Comparison of ENCODE assay signal across 8 cellular contexts in the genomic region with DNA sequence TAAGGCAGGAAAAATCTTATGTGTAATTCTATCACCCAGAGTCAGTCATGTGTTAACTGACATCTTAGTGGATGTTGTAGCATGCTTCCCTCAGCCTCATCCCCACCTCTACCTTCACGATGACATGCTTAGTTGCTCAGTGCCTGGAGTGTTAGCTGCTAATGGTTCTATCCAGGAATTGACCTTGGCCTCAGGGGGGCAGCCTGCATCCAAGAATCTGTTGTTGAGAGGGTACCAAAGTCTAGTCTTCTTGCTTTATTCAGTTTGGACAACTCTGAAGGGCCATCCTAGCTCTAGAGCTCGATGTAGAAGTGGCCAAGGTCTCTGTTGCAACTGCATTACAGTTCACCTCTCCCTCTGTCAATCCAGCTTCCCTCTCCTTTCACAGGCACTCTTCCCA.
DNase-seq lines count a peak whose midpoint lies in the region; ATAC-seq and TF ChIP-seq lines count a peak whose summit lies in the region.

No MANE protein-coding gene starts in this region.

- H3K27me3 ChIP-seq in esophagus muscularis mucosa (no peaks in the 10 kb centered on the region), prostate gland (replicated peaks; ENCODE audit: insufficient read depth) (no peaks in the 10 kb centered on the region)
- H3K27me3 ChIP-seq in CD4-positive, alpha-beta memory T cell (ENCODE audit: insufficient read depth, low read length): no peaks in the 10 kb centered on the region

- BruUV-seq in OCI-LY7 (replicated peaks; lab: Mats Ljungman, UMichigan): no TSS peak

- no peaks in the 10 kb centered on the region for H3K9me2 ChIP-seq in OCI-LY7 (ENCODE audit: insufficient read depth, low read length)

- no peak for ATAC-seq in activated CD8-positive, alpha-beta T cell treated with anti-CD3 and anti-CD28 coated beads for 36 hours
- no peak for ATAC-seq in activated CD8-positive, alpha-beta T cell treated with anti-CD3 and anti-CD28 coated beads, Interleukin-2, amount 10 ng/mL, durations not matched to agents 7 days and 5 days
- no peak for ATAC-seq in HG03378 (IDR thresholded peaks at IDR 0.05; ENCODE audit: unreplicated experiment)

- H3K9me3 Mint-ChIP-seq in activated CD8-positive, alpha-beta T cell treated with anti-CD3 and anti-CD28 coated beads for 36 hours: no peaks in the 10 kb centered on the region
- no peaks in the 10 kb centered on the region for H3K9me3 Mint-ChIP-seq in activated CD8-positive, alpha-beta T cell treated with anti-CD3 and anti-CD28 coated beads, Interleukin-2, amount 10 ng/mL, durations not matched to agents 7 days and 5 days (ENCODE audit: insufficient read depth)
- peaks cover 0 to 10% (median 0%) of the 10 kb centered on the region in 8 donors for H3K9me3 Mint-ChIP-seq in CD4-positive, alpha-beta memory T cell

- H3K27ac Mint-ChIP-seq in activated CD8-positive, alpha-beta T cell treated with anti-CD3 and anti-CD28 coated beads for 36 hours: no peak overlapping the region
- no peak overlapping the region for H3K27ac Mint-ChIP-seq in activated CD8-positive, alpha-beta T cell treated with anti-CD3 and anti-CD28 coated beads, Interleukin-2, amount 10 ng/mL, durations not matched to agents 7 days and 5 days
- peak overlapping the region in 1 of 7 donors; percentile 53 for H3K27ac Mint-ChIP-seq in CD4-positive, alpha-beta memory T cell

- TF ChIP-seq POLR2A in esophagus muscularis mucosa (IDR thresholded peaks at IDR 0.05; ENCODE audit: low read depth) (no peak), prostate gland (IDR thresholded peaks at IDR 0.05) (no peak)

- no peaks in the 10 kb centered on the region for H3K36me3 ChIP-seq in OCI-LY7 (ENCODE audit: insufficient read depth, low read length)
- H3K36me3 ChIP-seq in esophagus muscularis mucosa: no peaks in the 10 kb centered on the region
- no peaks in the 10 kb centered on the region for H3K36me3 ChIP-seq in CD4-positive, alpha-beta memory T cell (ENCODE audit: insufficient read depth, low read length)
- no peaks in the 10 kb centered on the region for H3K36me3 ChIP-seq in prostate gland

- H3K4me3 ChIP-seq in OCI-LY7 (ENCODE audit: low read depth, low read length, poor library complexity, severe bottlenecking): no peak overlapping the region
- H3K4me3 ChIP-seq in esophagus muscularis mucosa: no peak overlapping the region
- no peak overlapping the region for H3K4me3 ChIP-seq in CD4-positive, alpha-beta memory T cell (ENCODE audit: low read length in 2 of 2)
- no peak overlapping the region for H3K4me3 ChIP-seq in prostate gland

- CTCF ChIA-PET in activated CD8-positive, alpha-beta T cell treated with anti-CD3 and anti-CD28 coated beads for 36 hours (lab: Charles Lee): interaction anchor here (0.9 to 3.3 kb wide), 6 partner anchors 9 to 528 kb away, joined by 3 to 10 read pairs (median 4); no protein-coding TSS in a partner anchor
- CTCF ChIA-PET in activated CD8-positive, alpha-beta T cell treated with anti-CD3 and anti-CD28 coated beads, Interleukin-2, amount 10 ng/mL, durations not matched to agents 7 days and 5 days (lab: Charles Lee): interaction anchor here (1.2 kb wide), 1 partner anchor 70 kb away, joined by 3 read pairs; no protein-coding TSS in a partner anchor
- CTCF ChIA-PET in OCI-LY7 (lab: Charles Lee; ENCODE audit: unreplicated experiment): no interaction called here
- CTCF ChIA-PET in CD4-positive, alpha-beta memory T cell (lab: Charles Lee; ENCODE audit: partially characterized antibody): no interaction called here

- H3K9me3 ChIP-seq in OCI-LY7 (ENCODE audit: low read length) (no peaks in the 10 kb centered on the region), esophagus muscularis mucosa (no peaks in the 10 kb centered on the region), prostate gland (no peaks in the 10 kb centered on the region)
- H3K9me3 ChIP-seq in CD4-positive, alpha-beta memory T cell (ENCODE audit: control insufficient read depth in 1 of 2, low read length in 2 of 2): no peaks in the 10 kb centered on the region

- H3K4me1 Mint-ChIP-seq in activated CD8-positive, alpha-beta T cell treated with anti-CD3 and anti-CD28 coated beads for 36 hours (ENCODE audit: low read depth): no peaks in the 10 kb centered on the region
- no peaks in the 10 kb centered on the region for H3K4me1 Mint-ChIP-seq in activated CD8-positive, alpha-beta T cell treated with anti-CD3 and anti-CD28 coated beads, Interleukin-2, amount 10 ng/mL, durations not matched to agents 7 days and 5 days (ENCODE audit: low read depth)
- no peaks in the 10 kb centered on the region for H3K4me1 Mint-ChIP-seq in CD4-positive, alpha-beta memory T cell

- H3K27me3 Mint-ChIP-seq in activated CD8-positive, alpha-beta T cell treated with anti-CD3 and anti-CD28 coated beads for 36 hours: no peaks in the 10 kb centered on the region
- H3K27me3 Mint-ChIP-seq in activated CD8-positive, alpha-beta T cell treated with anti-CD3 and anti-CD28 coated beads, Interleukin-2, amount 10 ng/mL, durations not matched to agents 7 days and 5 days (ENCODE audit: low read depth): no peaks in the 10 kb centered on the region
- no peaks in the 10 kb centered on the region for H3K27me3 Mint-ChIP-seq in CD4-positive, alpha-beta memory T cell

- no peak overlapping the region for H3K4me2 ChIP-seq in OCI-LY7 (ENCODE audit: low read length)

- peak; percentile 19 for DNase-seq in activated CD8-positive, alpha-beta T cell treated with anti-CD3 and anti-CD28 coated beads for 36 hours
- no peak for DNase-seq in activated CD8-positive, alpha-beta T cell treated with anti-CD3 and anti-CD28 coated beads, Interleukin-2, amount 10 ng/mL, durations not matched to agents 7 days and 5 days
- DNase-seq in OCI-LY7 (ENCODE audit: low spot score): peak; percentile 18
- no peak for DNase-seq in esophagus muscularis mucosa (ENCODE audit: extremely low spot score)
- peak; percentile 15 for DNase-seq in non-pigmented ciliary epithelial cell (ENCODE audit: low read depth)
- DNase-seq in CD4-positive, alpha-beta memory T cell: no peak
- no peak for DNase-seq in prostate gland (ENCODE audit: low spot score)

- POLR2A ChIA-PET in activated CD8-positive, alpha-beta T cell treated with anti-CD3 and anti-CD28 coated beads for 36 hours (lab: Charles Lee): no interaction called here
- POLR2A ChIA-PET in activated CD8-positive, alpha-beta T cell treated with anti-CD3 and anti-CD28 coated beads, Interleukin-2, amount 10 ng/mL, durations not matched to agents 7 days and 5 days (lab: Charles Lee): no interaction called here
- POLR2A ChIA-PET in OCI-LY7 (lab: Charles Lee): no interaction called here
- POLR2A ChIA-PET in CD4-positive, alpha-beta memory T cell (lab: Charles Lee; ENCODE audit: partially characterized antibody): no interaction called here

- H4K20me1 ChIP-seq in OCI-LY7 (ENCODE audit: insufficient read depth, low read length): no peaks in the 10 kb centered on the region

- H3K4me3 Mint-ChIP-seq in activated CD8-positive, alpha-beta T cell treated with anti-CD3 and anti-CD28 coated beads for 36 hours: no peak overlapping the region
- H3K4me3 Mint-ChIP-seq in activated CD8-positive, alpha-beta T cell treated with anti-CD3 and anti-CD28 coated beads, Interleukin-2, amount 10 ng/mL, durations not matched to agents 7 days and 5 days: no peak overlapping the region
- no peak overlapping the region for H3K4me3 Mint-ChIP-seq in CD4-positive, alpha-beta memory T cell

- no peak for TF ChIP-seq CTCF in activated CD8-positive, alpha-beta T cell treated with anti-CD3 and anti-CD28 coated beads for 36 hours (IDR thresholded peaks at IDR 0.05)
- TF ChIP-seq CTCF in OCI-LY7 (conservative IDR thresholded peaks at IDR 0.05; ENCODE audit: low read length) (peak; percentile 62), esophagus muscularis mucosa (IDR thresholded peaks at IDR 0.05) (peak; percentile 34 to 48 (median 34)), prostate gland (IDR thresholded peaks at IDR 0.05) (peak in 1 of 4 experiments; percentile 26)

- no peaks in the 10 kb centered on the region for H3K36me3 Mint-ChIP-seq in activated CD8-positive, alpha-beta T cell treated with anti-CD3 and anti-CD28 coated beads for 36 hours (ENCODE audit: low read depth)
- H3K36me3 Mint-ChIP-seq in activated CD8-positive, alpha-beta T cell treated with anti-CD3 and anti-CD28 coated beads, Interleukin-2, amount 10 ng/mL, durations not matched to agents 7 days and 5 days (ENCODE audit: low read depth): no peaks in the 10 kb centered on the region
- peaks cover 15 to 52% of the 10 kb centered on the region in 2 donors for H3K36me3 Mint-ChIP-seq in CD4-positive, alpha-beta memory T cell

- intact Hi-C loops in activated CD8-positive, alpha-beta T cell treated with anti-CD3 and anti-CD28 coated beads for 36 hours (cut with micrococcal nuclease): no loop called here
- intact Hi-C loops in OCI-LY7 (cut with micrococcal nuclease; ENCODE audit: unreplicated experiment): no loop called here
- intact Hi-C loops in esophagus muscularis mucosa (cut with DNase I): no loop called here
- intact Hi-C loops in CD4-positive, alpha-beta memory T cell (cut with micrococcal nuclease): no loop called here
- intact Hi-C loops in prostate gland (cut with DNase I): no loop called here

- H3K79me2 ChIP-seq in OCI-LY7 (ENCODE audit: insufficient read depth, low read depth, low read length): no peaks in the 10 kb centered on the region

- TF ChIP-seq EP300 in esophagus muscularis mucosa (IDR thresholded peaks at IDR 0.05): no peak

- H3K27ac ChIP-seq in OCI-LY7 (ENCODE audit: low read depth, low read length, poor library complexity, severe bottlenecking): no peak overlapping the region
- no peak overlapping the region for H3K27ac ChIP-seq in esophagus muscularis mucosa (replicated peaks in 1 of 4)
- H3K27ac ChIP-seq in CD4-positive, alpha-beta memory T cell (ENCODE audit: low read depth, low read length): no peak overlapping the region
- no peak overlapping the region for H3K27ac ChIP-seq in prostate gland

- no peaks in the 10 kb centered on the region for H3K4me1 ChIP-seq in OCI-LY7 (ENCODE audit: insufficient read depth, low read length, poor library complexity, severe bottlenecking)
- no peaks in the 10 kb centered on the region for H3K4me1 ChIP-seq in esophagus muscularis mucosa
- no peaks in the 10 kb centered on the region for H3K4me1 ChIP-seq in CD4-positive, alpha-beta memory T cell (ENCODE audit: insufficient read depth, low read length)
- no peaks in the 10 kb centered on the region for H3K4me1 ChIP-seq in prostate gland (replicated peaks)

- H2AFZ ChIP-seq in OCI-LY7 (ENCODE audit: low read length): no peak overlapping the region

- 39% methylated on average over 2 of the region's 2 CpGs for WGBS in esophagus muscularis mucosa
- WGBS in prostate gland: 33% methylated on average over 2 of the region's 2 CpGs

Comparison
In these comparisons a context has a peak if more than half of its experiments do, and no peak if none do; other contexts are left out.
1. DNase-seq: peak in activated CD8-positive, alpha-beta T cell treated with anti-CD3 and anti-CD28 coated beads for 36 hours (single experiment), OCI-LY7 (single experiment) and non-pigmented ciliary epithelial cell (single experiment); none in activated CD8-positive, alpha-beta T cell treated with anti-CD3 and anti-CD28 coated beads, Interleukin-2, amount 10 ng/mL, durations not matched to agents 7 days and 5 days (single experiment), esophagus muscularis mucosa (single experiment), CD4-positive, alpha-beta memory T cell (0 of 5) and prostate gland (single experiment).
2. CTCF ChIA-PET loops: an anchor here in activated CD8-positive, alpha-beta T cell treated with anti-CD3 and anti-CD28 coated beads for 36 hours (0.9 to 3.3 kb wide) and activated CD8-positive, alpha-beta T cell treated with anti-CD3 and anti-CD28 coated beads, Interleukin-2, amount 10 ng/mL, durations not matched to agents 7 days and 5 days (1.2 kb wide); none called in OCI-LY7 and CD4-positive, alpha-beta memory T cell.